19 cellular contexts compared by ENCODE assay signal in genomic region chr7:75722381-75722780, GRCh38. TPM values are rescaled to one million over a fixed set of nuclear protein-coding genes. Genes with fewer than 3 reads are reported as not detected.
"Had no signal": no experiment of that assay in that cellular context is flagged by ENCODE, and none has a peak within 500 bp of the region (broad histone marks: within the 10 kb centered on the region; RNA-seq: fewer than 3 reads in every experiment).

No MANE protein-coding gene starts in this region.

- DNase-seq: erythroblast; foreskin keratinocyte; immature natural killer cell; kidney; left cardiac atrium; midbrain; nephron progenitor cell; right lobe of liver; stimulated activated CD4-positive, alpha-beta T cell treated with anti-CD3 and anti-CD28 coated beads, Interleukin-2, amount 100 ng/mL, for 24 hours; stimulated activated CD4-positive, alpha-beta T cell treated with anti-CD3 and anti-CD28 coated beads, Interleukin-4, amount 100 ng/mL, for 4 hours; stimulated activated naive B cell treated with anti-CD40 and anti-IgM and Interleukin-4, amounts not matched to agents 10 μg/mL and 1 μg/mL and 100 μg/mL, for 72 hours; stimulated activated naive CD8-positive, alpha-beta T cell treated with anti-CD3 and anti-CD28 coated beads, Interleukin-15, amount 100 ng/mL, for 72 hours; testis; trophoblast cell had no signal

- ATAC-seq: foreskin keratinocyte; stimulated activated naive B cell treated with anti-CD40 and anti-IgM and Interleukin-4, amounts not matched to agents 10 μg/mL and 1 μg/mL and 100 μg/mL, for 72 hours; stimulated activated naive CD8-positive, alpha-beta T cell treated with anti-CD3 and anti-CD28 coated beads, Interleukin-15, amount 100 ng/mL, for 72 hours had no signal

- H3K4me1 ChIP-seq: parathyroid adenoma, prostate gland, right lobe of liver had no signal

- H3K4me3 ChIP-seq: prostate gland, right lobe of liver, testis had no signal

- H3K27me3 ChIP-seq: foreskin keratinocyte, right lobe of liver, testis had no signal

- H3K9me3 ChIP-seq: prostate gland, right lobe of liver, testis had no signal

- H3K36me3 ChIP-seq: prostate gland, right lobe of liver had no signal

- H3K27ac ChIP-seq: foreskin keratinocyte, parathyroid adenoma, prostate gland, right lobe of liver, testis had no signal

RNA-seq across cellular contexts. Expression of gene CCL26, which starts 49.6 kb away (rescaled TPM):
- total RNA-seq: foreskin keratinocyte, liver, prostate gland, renal cortical epithelial cell, right lobe of liver, skeletal muscle tissue had no signal
- polyA plus RNA-seq: foreskin keratinocyte, immature natural killer cell had no signal
